In the genomic region with DNA sequence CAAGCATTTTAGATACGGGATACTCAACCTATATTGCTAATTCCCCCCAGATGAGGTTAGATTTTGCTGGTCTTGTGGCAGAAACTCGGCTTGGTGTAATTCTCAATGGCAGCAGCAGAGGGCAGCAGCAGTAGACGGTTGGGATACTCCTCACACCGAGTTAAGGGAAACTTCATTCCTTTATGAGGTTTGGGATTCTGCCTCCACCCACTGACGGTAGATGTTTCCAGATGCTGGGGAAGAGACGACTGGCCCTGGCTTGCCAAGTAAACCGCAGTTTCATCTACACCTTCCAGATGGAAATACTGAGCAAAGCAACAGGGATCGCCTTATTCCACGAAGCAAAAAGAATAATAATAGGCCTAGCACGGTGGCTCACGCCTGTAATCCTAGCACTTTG, we compare ENCODE assay signal across 9 cellular contexts. TPM values are rescaled to one million over a fixed set of nuclear protein-coding genes. Genes with fewer than 3 reads are reported as not detected.
DNase-seq lines count a peak whose midpoint lies in the region; ATAC-seq and TF ChIP-seq lines count a peak whose summit lies in the region.
"Had no signal": no experiment of that assay in that cellular context is flagged by ENCODE, and none has a peak within 500 bp of the region (broad histone marks: within the 10 kb centered on the region; RNA-seq: fewer than 3 reads in every experiment).

No MANE protein-coding gene starts in this region.

- DNase-seq in LoVo (ENCODE audit: low spot score) (peak; percentile 73), RKO (ENCODE audit: low spot score) (peak; percentile 72), activated T-helper 1 cell treated with Interleukin-2 at 50 U/mL for 16 hours (ENCODE audit: low read depth) (peak; percentile 41), fibroblast of peridontal ligament (ENCODE audit: extremely low read depth) (peak; percentile 99), neural crest cell (ENCODE audit: low read depth, low spot score) (peak; percentile 93)
- DNase-seq in stimulated activated naive CD8-positive, alpha-beta T cell treated with anti-CD3 and anti-CD28 coated beads, Interleukin-15, amount 100 ng/mL, for 72 hours: peak; percentile 65 to 70

- no peaks in the 10 kb centered on the region for H3K79me2 ChIP-seq in DOHH2 (ENCODE audit: control insufficient read depth, low read length)

- peak overlapping the region; percentile 20 for H3K4me3 Mint-ChIP-seq in neural crest cell
- H3K4me3 Mint-ChIP-seq in stimulated activated naive CD8-positive, alpha-beta T cell treated with anti-CD3 and anti-CD28 coated beads, Interleukin-15, amount 100 ng/mL, for 72 hours: no peak overlapping the region
- H3K4me3 Mint-ChIP-seq: dendritic cell treated with granulocyte-macrophage colony-stimulating factor and Interleukin-4, amounts not matched to agents 40 ng/mL and 50 ng/mL, for 4 days had no signal

- no peak overlapping the region for H3K4me2 ChIP-seq in DOHH2 (ENCODE audit: low read length)

- H3K27me3 Mint-ChIP-seq in neural crest cell (ENCODE audit: low read depth): peaks cover 13% of the 10 kb centered on the region
- no peaks in the 10 kb centered on the region for H3K27me3 Mint-ChIP-seq in stimulated activated naive CD8-positive, alpha-beta T cell treated with anti-CD3 and anti-CD28 coated beads, Interleukin-15, amount 100 ng/mL, for 72 hours
- H3K27me3 Mint-ChIP-seq: dendritic cell treated with granulocyte-macrophage colony-stimulating factor and Interleukin-4, amounts not matched to agents 40 ng/mL and 50 ng/mL, for 4 days had no signal

- no peaks in the 10 kb centered on the region for H3K9me3 ChIP-seq in DOHH2 (ENCODE audit: control insufficient read depth, insufficient read depth, low read length)

- peaks cover 11% of the 10 kb centered on the region for H3K4me1 ChIP-seq in DOHH2 (ENCODE audit: control insufficient read depth, low read length)

- H3K4me1 Mint-ChIP-seq in neural crest cell: peaks cover 5% of the 10 kb centered on the region
- H3K4me1 Mint-ChIP-seq in stimulated activated naive CD8-positive, alpha-beta T cell treated with anti-CD3 and anti-CD28 coated beads, Interleukin-15, amount 100 ng/mL, for 72 hours: peaks cover 32% of the 10 kb centered on the region

- no peak overlapping the region for H3K4me3 ChIP-seq in DOHH2 (ENCODE audit: low read length)

- ATAC-seq in stimulated activated naive CD8-positive, alpha-beta T cell treated with anti-CD3 and anti-CD28 coated beads, Interleukin-15, amount 100 ng/mL, for 72 hours: peak; percentile 53
- ATAC-seq in GM18520 (IDR thresholded peaks at IDR 0.05; ENCODE audit: unreplicated experiment): no peak

- no peaks in the 10 kb centered on the region for H3K9me3 Mint-ChIP-seq in neural crest cell
- no peaks in the 10 kb centered on the region for H3K9me3 Mint-ChIP-seq in stimulated activated naive CD8-positive, alpha-beta T cell treated with anti-CD3 and anti-CD28 coated beads, Interleukin-15, amount 100 ng/mL, for 72 hours

- no peak overlapping the region for H3K27ac ChIP-seq in DOHH2 (ENCODE audit: low read depth, low read length)

- TF ChIP-seq CTCF in DOHH2 (IDR thresholded peaks at IDR 0.05; ENCODE audit: low read depth, low read length, poor library complexity, severe bottlenecking): peak; percentile 87
- TF ChIP-seq CTCF in neural crest cell (conservative IDR thresholded peaks at IDR 0.05): peak; percentile 88

- no peaks in the 10 kb centered on the region for H3K36me3 ChIP-seq in DOHH2 (ENCODE audit: control insufficient read depth, low read length)

- peaks cover 2% of the 10 kb centered on the region for H3K36me3 Mint-ChIP-seq in neural crest cell (ENCODE audit: low read depth)

- H4K20me1 ChIP-seq in DOHH2 (ENCODE audit: control insufficient read depth, insufficient read depth, low read depth, low read length): no peaks in the 10 kb centered on the region

- H3K27me3 ChIP-seq in DOHH2 (ENCODE audit: control insufficient read depth, low read length): no peaks in the 10 kb centered on the region; the same call in 1 of the 2 replicates

- H3K9me2 ChIP-seq in DOHH2 (replicated peaks; ENCODE audit: control insufficient read depth, low read length): no peaks in the 10 kb centered on the region

- no peak overlapping the region for H3K27ac Mint-ChIP-seq in neural crest cell (ENCODE audit: unreplicated experiment)
- no peak overlapping the region for H3K27ac Mint-ChIP-seq in stimulated activated naive CD8-positive, alpha-beta T cell treated with anti-CD3 and anti-CD28 coated beads, Interleukin-15, amount 100 ng/mL, for 72 hours
- H3K27ac Mint-ChIP-seq: dendritic cell treated with granulocyte-macrophage colony-stimulating factor and Interleukin-4, amounts not matched to agents 40 ng/mL and 50 ng/mL, for 4 days had no signal

- no peaks in the 10 kb centered on the region for H3F3A ChIP-seq in DOHH2 (ENCODE audit: control insufficient read depth, insufficient read depth)

RNA-seq across cellular contexts. Expression of gene TBC1D7, which starts 8.2 kb away (rescaled TPM):
- 35.4 TPM in 2 replicates for total RNA-seq in neural crest cell

Comparison
In these comparisons a context has a peak if more than half of its experiments do, and no peak if none do; other contexts are left out.
1. DNase-seq: peak in every context shown above with its lines; median percentile 99 in fibroblast of peridontal ligament; 93 in neural crest cell; 73 in LoVo; 72 in RKO; 68 in stimulated activated naive CD8-positive, alpha-beta T cell treated with anti-CD3 and anti-CD28 coated beads, Interleukin-15, amount 100 ng/mL, for 72 hours; 41 in activated T-helper 1 cell treated with Interleukin-2 at 50 U/mL for 16 hours.